In genomic region chr11:117143390-117143789, GRCh38 we compare ENCODE assay signal across 8 cellular contexts. TPM values are rescaled to one million over a fixed set of nuclear protein-coding genes. Genes with fewer than 3 reads are reported as not detected.
A peak's percentile ranks its signal among the peaks of the same experiment; 100 is the strongest.
DNase-seq lines count a peak whose midpoint lies in the region; ATAC-seq, FAIRE-seq and TF ChIP-seq lines count a peak whose summit lies in the region.

No MANE protein-coding gene starts in this region.

- 6 to 13% (median 10%) methylated on average over 5 of the region's 5 CpGs for WGBS in small intestine, 3 donors

- no peaks in the 10 kb centered on the region for H3K9me3 ChIP-seq in small intestine (ENCODE audit: control insufficient read depth, low read depth)

- peaks cover 0 to 6% of the 10 kb centered on the region in 2 donors for H3K4me1 ChIP-seq in small intestine (ENCODE audit: control insufficient read depth in 2 of 2, insufficient read depth in 1 of 2, low read depth in 1 of 2, low read length in 1 of 2)

- H3K4me3 ChIP-seq in Jurkat, Clone E6-1 (ENCODE audit: low read length), result peak overlapping the region; percentile 80
- H3K4me3 ChIP-seq in bronchial epithelial cell (ENCODE audit: low read depth, low read length), result peak overlapping the region; percentile 58
- H3K4me3 ChIP-seq in small intestine (ENCODE audit: low read depth in 1 of 2, low read length in 2 of 2), result peak overlapping the region; percentile 76 to 93

- FAIRE-seq in bronchial epithelial cell (lab: Jason Lieb, UNC) (no peak), small intestine (lab: Jason Lieb, UNC) (no peak)

- H3K27me3 ChIP-seq in bronchial epithelial cell (ENCODE audit: control insufficient read depth, insufficient read depth, low read length) (no peaks in the 10 kb centered on the region), small intestine (ENCODE audit: control insufficient read depth in 2 of 2, insufficient read depth in 2 of 2, low read length in 2 of 2) (no peaks in the 10 kb centered on the region)

- TF ChIP-seq CTCF in bronchial epithelial cell (IDR thresholded peaks at IDR 0.05; ENCODE audit: insufficient read depth, low read length, severe bottlenecking), result no peak

- ATAC-seq in SK-N-SH treated with all-trans-retinoic acid at 6 μM for 48 hours (peak; percentile 75), HG02840 (IDR thresholded peaks at IDR 0.05; ENCODE audit: low FRiP score, unreplicated experiment) (no peak)

- peaks cover 6% of the 10 kb centered on the region for H3K36me3 ChIP-seq in bronchial epithelial cell (ENCODE audit: control insufficient read depth, insufficient read depth, low read length)
- H3K36me3 ChIP-seq in small intestine (ENCODE audit: control insufficient read depth in 2 of 2, insufficient read depth in 2 of 2, low read length in 2 of 2), result peaks cover 0 to 2% of the 10 kb centered on the region in 2 donors

- H3K27ac ChIP-seq in small intestine (ENCODE audit: low read depth in 1 of 2, low read length in 1 of 2), result peak overlapping the region in 1 of 2 donors; percentile 91

- DNase-seq in NCI-H2081 (lab: John Stamatoyannopoulos, UW) (peak; percentile 49 to 69), NCI-H2081 treated with DMSO at 0.1 percent for 48 hours (lab: John Stamatoyannopoulos, UW) (no peak), bronchial epithelial cell (ENCODE audit: low read depth) (peak; percentile 55), inferior parietal cortex (ENCODE audit: extremely low spot score) (peak; percentile 65), small intestine (peak; percentile 49)
- no peak for DNase-seq in Jurkat, Clone E6-1 (ENCODE audit: low read depth, low spot score)

TF ChIP-seq in SK-N-SH treated with all-trans-retinoic acid at 6 μM for 48 hours, 23 proteins besides CTCF, POLR2A, EP300 and RAD21:
- TF ChIP-seq ISL1 (CRISPR knock-in tag; IDR thresholded peaks at IDR 0.05), result no peak
- no peak for TF ChIP-seq GLIS3 (CRISPR knock-in tag; IDR thresholded peaks at IDR 0.05)
- no peak for TF ChIP-seq ZFP3 (CRISPR knock-in tag; IDR thresholded peaks at IDR 0.05)
- no peak for TF ChIP-seq TOX (CRISPR knock-in tag; IDR thresholded peaks at IDR 0.05; ENCODE audit: borderline replicate concordance)
- no peak for TF ChIP-seq CREB5 (CRISPR knock-in tag; IDR thresholded peaks at IDR 0.05; ENCODE audit: low read depth)

RNA-seq across cellular contexts. Expression of gene PAFAH1B2, which starts 0.7 kb away (rescaled TPM):
- 16.4 TPM for polyA plus RNA-seq in Jurkat, Clone E6-1 (2012; ENCODE audit: insufficient read depth, insufficient read length)
- total RNA-seq in bronchial epithelial cell, result 148 and 226 TPM in 2 replicates
- polyA plus RNA-seq in small intestine, result 10 to 100 TPM; 23.2 to 25.7 (median 25.7) TPM

RNA-seq across cellular contexts. Expression of gene SIDT2, which starts 35.2 kb away (rescaled TPM):
- polyA plus RNA-seq in Jurkat, Clone E6-1 (2012; ENCODE audit: insufficient read depth, insufficient read length), result 26.6 TPM
- total RNA-seq in bronchial epithelial cell, result 3.2 and 8.1 TPM in 2 replicates
- 10 to 100 TPM; 27.6 to 62.6 (median 48.9) TPM for polyA plus RNA-seq in small intestine

RNA-seq across cellular contexts. Expression of gene SIK3, which starts 45.2 kb away (rescaled TPM):
- polyA plus RNA-seq in Jurkat, Clone E6-1 (2012; ENCODE audit: insufficient read depth, insufficient read length), result 14.3 TPM
- 6.8 and 7.3 TPM in 2 replicates for total RNA-seq in bronchial epithelial cell
- 10 to 100 TPM in 1 of 3 donors, 1 to 10 TPM in 2; 4.9 to 10.5 (median 7.6) TPM for polyA plus RNA-seq in small intestine

RNA-seq across cellular contexts. Expression of gene TAGLN, which starts 55.8 kb away (rescaled TPM):
- polyA plus RNA-seq in Jurkat, Clone E6-1 (2012; ENCODE audit: insufficient read depth, insufficient read length), result 5.0 TPM
- 12.4 and 91.5 TPM in 2 replicates for total RNA-seq in bronchial epithelial cell
- 100 to 1,000 TPM in 2 of 3 donors, 10 to 100 TPM in 1; 57.9 to 611 (median 173) TPM for polyA plus RNA-seq in small intestine

Comparison
In these comparisons a context has a peak if more than half of its experiments do, and no peak if none do; other contexts are left out.
1. DNase-seq: peak in NCI-H2081 (2 of 2), bronchial epithelial cell (single experiment), inferior parietal cortex (single experiment) and small intestine (single experiment); none in NCI-H2081 treated with DMSO at 0.1 percent for 48 hours (single experiment) and Jurkat, Clone E6-1 (single experiment).
2. Peak in every context shown above with its lines, with median percentiles within 50 percentile points of each other: H3K4me3 ChIP-seq.